Comparison of ENCODE assay signal across 1 cellular context in the genomic region with DNA sequence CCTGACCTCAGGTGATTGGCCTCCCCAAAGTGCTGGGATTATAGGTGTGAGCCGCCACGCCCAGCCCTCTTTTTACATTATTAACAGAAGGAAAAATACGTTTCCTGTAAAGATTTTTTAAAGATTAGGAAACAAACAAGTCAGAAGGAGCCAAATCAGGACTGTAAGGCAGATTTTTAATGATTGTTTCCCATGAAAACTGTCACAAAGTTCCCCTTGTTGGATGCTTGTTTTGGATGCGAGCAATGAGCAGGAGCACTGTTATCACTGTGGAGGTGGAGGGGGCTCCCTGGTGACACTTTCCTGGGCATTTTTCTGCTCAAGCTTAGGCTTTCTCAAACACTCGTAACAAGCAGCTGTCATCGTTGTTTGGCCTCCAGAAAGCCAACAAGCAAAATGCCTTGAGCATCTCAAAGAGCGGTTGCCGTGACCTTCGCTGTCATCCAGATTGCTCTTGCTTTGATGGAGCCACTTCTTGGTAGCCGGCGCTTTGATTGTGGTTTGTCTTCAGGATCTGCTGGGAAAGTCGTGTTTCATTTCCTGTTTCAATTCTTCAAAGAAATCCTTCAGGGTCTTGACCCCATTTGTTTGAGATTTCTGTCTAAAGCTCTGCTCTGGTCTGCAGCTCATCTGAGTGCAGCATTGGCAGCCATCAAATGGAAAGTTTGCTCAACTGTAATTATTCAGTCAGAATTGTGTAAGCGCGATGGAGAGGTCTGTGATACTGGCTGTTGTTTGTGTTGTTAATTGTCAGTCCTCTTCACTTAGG.
A peak's percentile ranks its signal among the peaks of the same experiment; 100 is the strongest.
TF ChIP-seq lines count a peak whose summit lies in the region.

No MANE protein-coding gene starts in this region.

TF ChIP-seq in HepG2, 621 proteins besides CTCF, POLR2A, EP300 and RAD21 (continued from another document and continues in another):
- TF ChIP-seq, protein P1, sequence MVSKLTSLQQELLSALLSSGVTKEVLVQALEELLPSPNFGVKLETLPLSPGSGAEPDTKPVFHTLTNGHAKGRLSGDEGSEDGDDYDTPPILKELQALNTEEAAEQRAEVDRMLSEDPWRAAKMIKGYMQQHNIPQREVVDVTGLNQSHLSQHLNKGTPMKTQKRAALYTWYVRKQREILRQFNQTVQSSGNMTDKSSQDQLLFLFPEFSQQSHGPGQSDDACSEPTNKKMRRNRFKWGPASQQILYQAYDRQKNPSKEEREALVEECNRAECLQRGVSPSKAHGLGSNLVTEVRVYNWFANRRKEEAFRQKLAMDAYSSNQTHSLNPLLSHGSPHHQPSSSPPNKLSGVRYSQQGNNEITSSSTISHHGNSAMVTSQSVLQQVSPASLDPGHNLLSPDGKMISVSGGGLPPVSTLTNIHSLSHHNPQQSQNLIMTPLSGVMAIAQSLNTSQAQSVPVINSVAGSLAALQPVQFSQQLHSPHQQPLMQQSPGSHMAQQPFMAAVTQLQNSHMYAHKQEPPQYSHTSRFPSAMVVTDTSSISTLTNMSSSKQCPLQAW (CRISPR knock-in tag; IDR thresholded peaks at IDR 0.05) = no peak
- TF ChIP-seq FUBP1 (CRISPR knock-in tag; IDR thresholded peaks at IDR 0.05; ENCODE audit: borderline replicate concordance) (no peak), SP4 (CRISPR knock-in tag; IDR thresholded peaks at IDR 0.05) (no peak), NKX3-1 (CRISPR knock-in tag; IDR thresholded peaks at IDR 0.05) (no peak), ZFY (CRISPR knock-in tag; IDR thresholded peaks at IDR 0.05) (peak; percentile 14; the same call in 1 of the 2 replicates), SMARCE1 (IDR thresholded peaks at IDR 0.05; ENCODE audit: borderline replicate concordance) (no peak), ZNF724P (CRISPR knock-in tag; IDR thresholded peaks at IDR 0.05; ENCODE audit: borderline replicate concordance) (no peak), ZNF777 (CRISPR knock-in tag; IDR thresholded peaks at IDR 0.05) (no peak), TBX3 (IDR thresholded peaks at IDR 0.05; ENCODE audit: borderline replicate concordance) (no peak), TBL1XR1 (IDR thresholded peaks at IDR 0.05; ENCODE audit: borderline replicate concordance, low read length, partially characterized antibody) (no peak), NCOA1 (CRISPR knock-in tag; IDR thresholded peaks at IDR 0.05) (no peak), ZNF605 (CRISPR knock-in tag; IDR thresholded peaks at IDR 0.05) (no peak), REL (CRISPR knock-in tag; conservative IDR thresholded peaks at IDR 0.05) (no peak), TGIF2 (CRISPR knock-in tag; IDR thresholded peaks at IDR 0.05) (peak; percentile 88), ZNF713 (CRISPR knock-in tag; IDR thresholded peaks at IDR 0.05) (no peak), ZNF274 (CRISPR knock-in tag; IDR thresholded peaks at IDR 0.05) (no peak), GLMP (CRISPR knock-in tag; IDR thresholded peaks at IDR 0.05; ENCODE audit: borderline replicate concordance) (no peak), MYNN (CRISPR knock-in tag; IDR thresholded peaks at IDR 0.05; ENCODE audit: low read depth) (no peak), BORCS8-MEF2B (CRISPR knock-in tag; IDR thresholded peaks at IDR 0.05) (no peak), ZNF234 (CRISPR knock-in tag; conservative IDR thresholded peaks at IDR 0.05) (no peak), ZNF678 (CRISPR knock-in tag; IDR thresholded peaks at IDR 0.05) (no peak), ZNF557 (CRISPR knock-in tag; IDR thresholded peaks at IDR 0.05) (no peak), SRSF4 (IDR thresholded peaks at IDR 0.05; ENCODE audit: low read depth, low read length, poor library complexity, severe bottlenecking) (no peak), NAIF1 (CRISPR knock-in tag; IDR thresholded peaks at IDR 0.05; ENCODE audit: borderline replicate concordance) (no peak), TEAD2 (CRISPR knock-in tag; IDR thresholded peaks at IDR 0.05) (no peak), EZH2 (conservative IDR thresholded peaks at IDR 0.05; ENCODE audit: low read depth, low read length) (no peak), CC2D1A (CRISPR knock-in tag; IDR thresholded peaks at IDR 0.05) (no peak), ZNF652 (CRISPR knock-in tag; IDR thresholded peaks at IDR 0.05; ENCODE audit: borderline replicate concordance, low read depth) (no peak), MLXIP (CRISPR knock-in tag; IDR thresholded peaks at IDR 0.05; ENCODE audit: borderline replicate concordance) (no peak), ZNF383 (CRISPR knock-in tag; IDR thresholded peaks at IDR 0.05; ENCODE audit: borderline replicate concordance) (no peak), MED13 (CRISPR knock-in tag; IDR thresholded peaks at IDR 0.05) (0 out of 2 replicates have a peak, but pooled peaks have one; percentile 61), JARID2 (CRISPR knock-in tag; IDR thresholded peaks at IDR 0.05; ENCODE audit: insufficient replicate concordance) (no peak), TRIM24 (CRISPR knock-in tag; IDR thresholded peaks at IDR 0.05) (no peak), ZNF562 (CRISPR knock-in tag; IDR thresholded peaks at IDR 0.05; ENCODE audit: borderline replicate concordance) (no peak), PITX1 (CRISPR knock-in tag; IDR thresholded peaks at IDR 0.05) (peak; percentile 34; the same call in 1 of the 2 replicates), HNRNPUL1 (IDR thresholded peaks at IDR 0.05; ENCODE audit: low read depth, low read length) (no peak), ZNF747 (CRISPR knock-in tag; IDR thresholded peaks at IDR 0.05; ENCODE audit: borderline replicate concordance) (no peak), FOSL1 (CRISPR knock-in tag; IDR thresholded peaks at IDR 0.05; ENCODE audit: borderline replicate concordance) (no peak; the same call in 1 of the 2 replicates), PHF21A (CRISPR knock-in tag; IDR thresholded peaks at IDR 0.05) (peak; percentile 79), AKNA (CRISPR knock-in tag; IDR thresholded peaks at IDR 0.05; ENCODE audit: borderline replicate concordance) (no peak), THAP11 (CRISPR knock-in tag; IDR thresholded peaks at IDR 0.05) (peak; percentile 57), LCORL (IDR thresholded peaks at IDR 0.05) (no peak), LCORL (CRISPR knock-in tag; IDR thresholded peaks at IDR 0.05) (no peak), KDM4B (CRISPR knock-in tag; IDR thresholded peaks at IDR 0.05) (no peak), ARID2 (CRISPR knock-in tag; IDR thresholded peaks at IDR 0.05; ENCODE audit: borderline replicate concordance) (no peak)
- TF ChIP-seq, protein P2, sequence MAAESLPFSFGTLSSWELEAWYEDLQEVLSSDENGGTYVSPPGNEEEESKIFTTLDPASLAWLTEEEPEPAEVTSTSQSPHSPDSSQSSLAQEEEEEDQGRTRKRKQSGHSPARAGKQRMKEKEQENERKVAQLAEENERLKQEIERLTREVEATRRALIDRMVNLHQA (CRISPR knock-in tag; IDR thresholded peaks at IDR 0.05) = no peak
- TF ChIP-seq, protein P3, sequence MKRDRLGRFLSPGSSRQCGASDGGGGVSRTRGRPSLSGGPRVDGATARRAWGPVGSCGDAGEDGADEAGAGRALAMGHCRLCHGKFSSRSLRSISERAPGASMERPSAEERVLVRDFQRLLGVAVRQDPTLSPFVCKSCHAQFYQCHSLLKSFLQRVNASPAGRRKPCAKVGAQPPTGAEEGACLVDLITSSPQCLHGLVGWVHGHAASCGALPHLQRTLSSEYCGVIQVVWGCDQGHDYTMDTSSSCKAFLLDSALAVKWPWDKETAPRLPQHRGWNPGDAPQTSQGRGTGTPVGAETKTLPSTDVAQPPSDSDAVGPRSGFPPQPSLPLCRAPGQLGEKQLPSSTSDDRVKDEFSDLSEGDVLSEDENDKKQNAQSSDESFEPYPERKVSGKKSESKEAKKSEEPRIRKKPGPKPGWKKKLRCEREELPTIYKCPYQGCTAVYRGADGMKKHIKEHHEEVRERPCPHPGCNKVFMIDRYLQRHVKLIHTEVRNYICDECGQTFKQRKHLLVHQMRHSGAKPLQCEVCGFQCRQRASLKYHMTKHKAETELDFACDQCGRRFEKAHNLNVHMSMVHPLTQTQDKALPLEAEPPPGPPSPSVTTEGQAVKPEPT (CRISPR knock-in tag; IDR thresholded peaks at IDR 0.05; ENCODE audit: low read depth) = no peak
- TF ChIP-seq, protein P4, sequence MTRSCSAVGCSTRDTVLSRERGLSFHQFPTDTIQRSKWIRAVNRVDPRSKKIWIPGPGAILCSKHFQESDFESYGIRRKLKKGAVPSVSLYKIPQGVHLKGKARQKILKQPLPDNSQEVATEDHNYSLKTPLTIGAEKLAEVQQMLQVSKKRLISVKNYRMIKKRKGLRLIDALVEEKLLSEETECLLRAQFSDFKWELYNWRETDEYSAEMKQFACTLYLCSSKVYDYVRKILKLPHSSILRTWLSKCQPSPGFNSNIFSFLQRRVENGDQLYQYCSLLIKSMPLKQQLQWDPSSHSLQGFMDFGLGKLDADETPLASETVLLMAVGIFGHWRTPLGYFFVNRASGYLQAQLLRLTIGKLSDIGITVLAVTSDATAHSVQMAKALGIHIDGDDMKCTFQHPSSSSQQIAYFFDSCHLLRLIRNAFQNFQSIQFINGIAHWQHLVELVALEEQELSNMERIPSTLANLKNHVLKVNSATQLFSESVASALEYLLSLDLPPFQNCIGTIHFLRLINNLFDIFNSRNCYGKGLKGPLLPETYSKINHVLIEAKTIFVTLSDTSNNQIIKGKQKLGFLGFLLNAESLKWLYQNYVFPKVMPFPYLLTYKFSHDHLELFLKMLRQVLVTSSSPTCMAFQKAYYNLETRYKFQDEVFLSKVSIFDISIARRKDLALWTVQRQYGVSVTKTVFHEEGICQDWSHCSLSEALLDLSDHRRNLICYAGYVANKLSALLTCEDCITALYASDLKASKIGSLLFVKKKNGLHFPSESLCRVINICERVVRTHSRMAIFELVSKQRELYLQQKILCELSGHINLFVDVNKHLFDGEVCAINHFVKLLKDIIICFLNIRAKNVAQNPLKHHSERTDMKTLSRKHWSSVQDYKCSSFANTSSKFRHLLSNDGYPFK (CRISPR knock-in tag; IDR thresholded peaks at IDR 0.05; ENCODE audit: borderline replicate concordance) = no peak
